ENCODE assay signal across 23 cellular contexts in the genomic region with DNA sequence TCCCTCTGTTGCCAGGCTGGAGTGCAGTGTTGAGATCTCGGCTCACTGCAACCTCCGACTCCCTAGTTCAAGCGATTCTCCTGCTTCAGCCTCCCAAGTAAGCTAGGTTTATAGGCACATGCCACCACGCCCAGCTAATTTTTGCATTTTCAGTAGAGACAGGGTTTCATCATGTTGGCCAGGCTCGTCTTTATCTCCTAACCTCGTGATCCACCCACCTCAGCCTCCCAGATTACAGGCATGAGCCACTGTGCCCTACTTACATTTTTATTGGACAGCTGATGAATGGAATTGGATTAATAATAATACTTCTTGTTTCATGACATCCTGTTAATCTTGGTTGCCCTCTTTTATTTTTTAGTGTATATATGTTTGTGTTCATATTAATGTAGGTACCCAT. TPM values are rescaled to one million over a fixed set of nuclear protein-coding genes. Genes with fewer than 3 reads are reported as not detected.
"Had no signal": no experiment of that assay in that cellular context is flagged by ENCODE, and none has a peak within 500 bp of the region (broad histone marks: within the 10 kb centered on the region; RNA-seq: fewer than 3 reads in every experiment).

No MANE protein-coding gene starts in this region.

- H3K4me3 Mint-ChIP-seq: central memory CD8-positive, alpha-beta T cell; dendritic cell treated with granulocyte-macrophage colony-stimulating factor and Interleukin-4, amounts not matched to agents 40 ng/mL and 50 ng/mL, for 4 days; endodermal cell; memory B cell; natural killer cell treated with Interleukin-12 subunit alpha and Interleukin-12 subunit beta and Interleukin-15 and Interleukin-18, amount 100 ng/mL, for 72 hours; neural progenitor cell had no signal

- H3K4me1 Mint-ChIP-seq: central memory CD8-positive, alpha-beta T cell; endodermal cell; memory B cell; neural progenitor cell had no signal

- ATAC-seq: heart left ventricle; lower lobe of right lung; natural killer cell treated with Interleukin-12 subunit alpha and Interleukin-12 subunit beta and Interleukin-15 and Interleukin-18, amount 100 ng/mL, for 72 hours had no signal

- H3K27ac Mint-ChIP-seq: dendritic cell treated with granulocyte-macrophage colony-stimulating factor and Interleukin-4, amounts not matched to agents 40 ng/mL and 50 ng/mL, for 4 days; endodermal cell; memory B cell; natural killer cell treated with Interleukin-12 subunit alpha and Interleukin-12 subunit beta and Interleukin-15 and Interleukin-18, amount 100 ng/mL, for 72 hours; neural progenitor cell had no signal

- DNase-seq: endodermal cell; heart left ventricle; hypothalamus; left ventricle myocardium inferior; midbrain; nucleus accumbens; sigmoid colon; stimulated activated naive CD4-positive, alpha-beta T cell; stomach; substantia nigra; transverse colon had no signal

- H3K36me3 Mint-ChIP-seq: neural progenitor cell had no signal

RNA-seq across cellular contexts. Expression of gene MRGPRD, which starts 3.0 kb away (rescaled TPM):
- total RNA-seq: endodermal cell; endothelial cell of umbilical vein; frontal cortex; glomerular endothelial cell; heart left ventricle; left ventricle myocardium inferior; lower lobe of right lung; natural killer cell treated with Interleukin-12 subunit alpha and Interleukin-12 subunit beta and Interleukin-15 and Interleukin-18, amount 100 ng/mL, for 72 hours; pulmonary artery endothelial cell; transverse colon; urinary bladder had no signal
- polyA plus RNA-seq: endothelial cell of umbilical vein, esophagus, heart left ventricle, sigmoid colon, stomach had no signal

RNA-seq across cellular contexts. Expression of gene MRGPRF, which starts 29.2 kb away (rescaled TPM):
- total RNA-seq: endothelial cell of umbilical vein; glomerular endothelial cell; natural killer cell treated with Interleukin-12 subunit alpha and Interleukin-12 subunit beta and Interleukin-15 and Interleukin-18, amount 100 ng/mL, for 72 hours; pulmonary artery endothelial cell had no signal
- polyA plus RNA-seq: endothelial cell of umbilical vein had no signal
